ENCODE assay signal across 18 cellular contexts in the genomic region with DNA sequence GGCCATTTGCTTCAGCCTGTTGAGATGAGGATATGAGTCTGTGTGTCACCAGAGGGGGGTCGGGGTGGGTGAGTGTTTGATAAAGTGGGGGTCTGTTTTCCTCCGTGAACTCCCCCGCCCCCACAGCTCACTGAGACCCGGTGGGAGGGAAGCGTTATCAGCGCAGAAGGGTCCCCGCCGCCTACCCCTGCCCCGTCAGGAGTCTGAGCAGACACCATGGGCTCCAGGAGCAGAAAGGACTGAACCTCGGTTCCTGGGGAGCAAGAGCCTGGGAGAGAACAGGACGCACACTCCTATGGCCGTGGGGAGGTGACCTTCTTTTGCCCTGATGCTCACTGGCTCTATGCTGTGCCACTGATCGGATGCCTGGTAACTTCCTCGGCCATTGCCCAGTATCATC.
DNase-seq lines count a peak whose midpoint lies in the region; FAIRE-seq and TF ChIP-seq lines count a peak whose summit lies in the region.
"Had no signal": no experiment of that assay in that cellular context is flagged by ENCODE, and none has a peak within 500 bp of the region (broad histone marks: within the 10 kb centered on the region; RNA-seq: fewer than 3 reads in every experiment).

No MANE protein-coding gene starts in this region.

- peak; percentile 4 for DNase-seq in Daoy (ENCODE audit: low read depth)
- peak; percentile 46 for DNase-seq in H7
- DNase-seq in kidney = peak; percentile 55
- DNase-seq in posterior vena cava (ENCODE audit: low spot score) = peak; percentile 67
- no peak for DNase-seq in CD14-positive monocyte (ENCODE audit: low spot score)
- DNase-seq in CD1c-positive myeloid dendritic cell (ENCODE audit: extremely low spot score) = no peak
- DNase-seq in substantia nigra (lab: John Stamatoyannopoulos, UW) = no peak
- DNase-seq: ACHN, C1 segment of cervical spinal cord, DMS79, NCI-H1105, NCI-H1694, NCI-H226, NCI-H524, NCI-H82, PC-3, RPMI8226 had no signal

- H3K4me1 ChIP-seq in kidney (ENCODE audit: control insufficient read depth in 1 of 2, insufficient read depth in 1 of 2, low read depth in 1 of 2, low read length in 2 of 2) = no peaks in the 10 kb centered on the region

- no peak overlapping the region for H3K4me3 Mint-ChIP-seq in CD14-positive monocyte

- H3K27me3 ChIP-seq in H7 (ENCODE audit: control insufficient read depth, insufficient read depth, low read length) = no peaks in the 10 kb centered on the region

- no peaks in the 10 kb centered on the region for H3K36me3 ChIP-seq in H7 (replicated peaks; ENCODE audit: control insufficient read depth, insufficient read depth, low read length)
- no peaks in the 10 kb centered on the region for H3K36me3 ChIP-seq in kidney (ENCODE audit: control insufficient read depth in 1 of 2, insufficient read depth in 2 of 2, low read length in 2 of 2)

- no peaks in the 10 kb centered on the region for H3K36me3 Mint-ChIP-seq in CD14-positive monocyte

- no peaks in the 10 kb centered on the region for H3K9me3 ChIP-seq in kidney (ENCODE audit: control insufficient read depth in 1 of 2, low read length in 2 of 2)

- H3K4me3 ChIP-seq in H7 (ENCODE audit: insufficient read depth, low read depth, low read length) (no peak overlapping the region), kidney (ENCODE audit: low read length in 2 of 2) (no peak overlapping the region)

- FAIRE-seq in kidney (lab: Jason Lieb, UNC) = no peak
- FAIRE-seq: H54 had no signal

- no peaks in the 10 kb centered on the region for H3K9me3 Mint-ChIP-seq in CD14-positive monocyte

- H3K27me3 Mint-ChIP-seq in CD14-positive monocyte (ENCODE audit: low read depth in 3 of 3) = peaks cover 0 to 4% (median 2%) of the 10 kb centered on the region in 3 donors

- no peak overlapping the region for H3K27ac Mint-ChIP-seq in CD14-positive monocyte

- intact Hi-C loops in kidney (cut with DNase I) (no loop called here), posterior vena cava (cut with DNase I) (no loop called here), CD14-positive monocyte (cut with micrococcal nuclease) (no loop called here)

- H3K9ac ChIP-seq in kidney (ENCODE audit: low read length in 2 of 2) = no peak overlapping the region

- H3K4me1 Mint-ChIP-seq in CD14-positive monocyte = peaks cover 16% of the 10 kb centered on the region

- no peak for TF ChIP-seq CTCF in kidney (IDR thresholded peaks at IDR 0.05; ENCODE audit: borderline replicate concordance, extremely low read depth, insufficient read depth)
- no peak for TF ChIP-seq CTCF in CD14-positive monocyte (IDR thresholded peaks at IDR 0.05)

- no peak overlapping the region for H3K27ac ChIP-seq in kidney (ENCODE audit: low read depth in 2 of 2, low read length in 2 of 2)
- no peak overlapping the region for H3K27ac ChIP-seq in substantia nigra (ENCODE audit: low read depth, low read length, poor library complexity, severe bottlenecking)

Comparison
In these comparisons a context has a peak if more than half of its experiments do, and no peak if none do; other contexts are left out.
1. DNase-seq: peak in Daoy (single experiment), H7 (single experiment), kidney (single experiment) and posterior vena cava (single experiment); none in CD14-positive monocyte (single experiment), CD1c-positive myeloid dendritic cell (single experiment) and substantia nigra (0 of 49).